Comparison of ENCODE assay signal across 8 cellular contexts in genomic region chr6:43516367-43516696, GRCh38. TPM values are rescaled to one million over a fixed set of nuclear protein-coding genes. Genes with fewer than 3 reads are reported as not detected.
DNase-seq lines count a peak whose midpoint lies in the region; ATAC-seq and TF ChIP-seq lines count a peak whose summit lies in the region.

No MANE protein-coding gene starts in this region.

- H3K27ac ChIP-seq in SJCRH30 (peak overlapping the region; percentile 81), left ventricle myocardium inferior (replicated peaks) (peak overlapping the region; percentile 93)

- no peaks in the 10 kb centered on the region for H3K27me3 Mint-ChIP-seq in activated CD4-positive, alpha-beta T cell treated with anti-CD3 and anti-CD28 coated beads for 36 hours

- intact Hi-C loops in left ventricle myocardium inferior (cut with micrococcal nuclease) = no loop called here
- intact Hi-C loops in activated CD4-positive, alpha-beta T cell treated with anti-CD3 and anti-CD28 coated beads for 36 hours (cut with DNase I, micrococcal nuclease) = loop anchor here (1.0 to 5.0 kb wide), 11 partner anchors 39 to 731 kb away; partner anchors contain the start of genes TJAP1 (in 2 of the 2), ABCC10 (in 1 of the 2), CNPY3 (in 1 of the 2) and HSP90AB1 (in 1 of the 2)

- H3K27me3 ChIP-seq in SJCRH30 = no peaks in the 10 kb centered on the region
- H3K27me3 ChIP-seq in left ventricle myocardium inferior (ENCODE audit: low read depth) = no peaks in the 10 kb centered on the region
- H3K27me3 ChIP-seq in skeletal muscle satellite cell (ENCODE audit: control insufficient read depth, insufficient read depth, low read length) = no peaks in the 10 kb centered on the region

- no peaks in the 10 kb centered on the region; the same call in 1 of the 2 replicates for H3K4me1 ChIP-seq in SJCRH30
- H3K4me1 ChIP-seq in left ventricle myocardium inferior = peaks cover 87% of the 10 kb centered on the region
- peaks cover 19% of the 10 kb centered on the region for H3K4me1 ChIP-seq in skeletal muscle satellite cell (ENCODE audit: control insufficient read depth, insufficient read depth, low read length)

- TF ChIP-seq CTCF in left ventricle myocardium inferior (IDR thresholded peaks at IDR 0.05; ENCODE audit: borderline replicate concordance) = no peak

- peaks cover 28% of the 10 kb centered on the region for H3K36me3 Mint-ChIP-seq in activated CD4-positive, alpha-beta T cell treated with anti-CD3 and anti-CD28 coated beads for 36 hours (ENCODE audit: low read depth)

- H3K4me3 ChIP-seq in SJCRH30 (peak overlapping the region; percentile 76), left ventricle myocardium inferior (peak overlapping the region; percentile 92), skeletal muscle satellite cell (ENCODE audit: low read length) (peak overlapping the region; percentile 86)

- ATAC-seq in GM18517 (IDR thresholded peaks at IDR 0.05; ENCODE audit: unreplicated experiment) (peak; percentile 4), GM18519 (IDR thresholded peaks at IDR 0.05; ENCODE audit: low FRiP score, unreplicated experiment) (no peak)
- no peak for ATAC-seq in activated CD4-positive, alpha-beta T cell treated with anti-CD3 and anti-CD28 coated beads for 36 hours

- peak overlapping the region; percentile 96 for H3K9ac ChIP-seq in skeletal muscle satellite cell (ENCODE audit: low read depth, low read length)

- no peak overlapping the region for H3K4me3 Mint-ChIP-seq in activated CD4-positive, alpha-beta T cell treated with anti-CD3 and anti-CD28 coated beads for 36 hours

- H3K36me3 ChIP-seq in SJCRH30 = peaks cover 24% of the 10 kb centered on the region
- H3K36me3 ChIP-seq in left ventricle myocardium inferior = peaks cover 64% of the 10 kb centered on the region
- H3K36me3 ChIP-seq in skeletal muscle satellite cell (ENCODE audit: insufficient read depth, low read length) = peaks cover 63% of the 10 kb centered on the region

- CTCF ChIA-PET in HEK293T (lab: Yijun Ruan, JAX) = interaction anchor here (1.2 to 1.3 kb wide), 2 partner anchors 9 to 10 kb away, joined by 3 read pairs; no protein-coding TSS in a partner anchor
- CTCF ChIA-PET in activated CD4-positive, alpha-beta T cell treated with anti-CD3 and anti-CD28 coated beads for 36 hours (lab: Charles Lee) = interaction anchor here (5.2 kb wide), 1 partner anchor 10 kb away, joined by 52 read pairs; no protein-coding TSS in a partner anchor

- DNase-seq in SJCRH30 (no peak), left ventricle myocardium inferior (no peak), HEK293T (ENCODE audit: extremely low spot score) (no peak), putamen (ENCODE audit: low spot score) (no peak)
- DNase-seq in activated CD4-positive, alpha-beta T cell treated with anti-CD3 and anti-CD28 coated beads for 36 hours = no peak

- no peak overlapping the region for H3K27ac Mint-ChIP-seq in activated CD4-positive, alpha-beta T cell treated with anti-CD3 and anti-CD28 coated beads for 36 hours

- POLR2A ChIA-PET in HEK293T (lab: Yijun Ruan, JAX) = interaction anchor here (0.9 to 2.3 kb wide), 11 partner anchors 8 to 270 kb away, joined by 3 to 13 read pairs (median 5); partner anchors contain the start of genes POLH, TJAP1 and XPO5
- POLR2A ChIA-PET in activated CD4-positive, alpha-beta T cell treated with anti-CD3 and anti-CD28 coated beads for 36 hours (lab: Charles Lee) = interaction anchor here (0.5 to 1.1 kb wide), 4 partner anchors 21 to 334 kb away, joined by 3 to 5 read pairs (median 4); partner anchors contain the start of gene CUL9

- H3K4me2 ChIP-seq in skeletal muscle satellite cell (ENCODE audit: low read length) = peak overlapping the region; percentile 99

- no peaks in the 10 kb centered on the region for H3K9me3 ChIP-seq in SJCRH30 (replicated peaks)
- H3K9me3 ChIP-seq in left ventricle myocardium inferior (replicated peaks) = no peaks in the 10 kb centered on the region
- no peaks in the 10 kb centered on the region for H3K9me3 ChIP-seq in skeletal muscle satellite cell (replicated peaks; ENCODE audit: low read length)

- H3K4me1 Mint-ChIP-seq in activated CD4-positive, alpha-beta T cell treated with anti-CD3 and anti-CD28 coated beads for 36 hours = peaks cover 32% of the 10 kb centered on the region

- no peaks in the 10 kb centered on the region for H3K9me3 Mint-ChIP-seq in activated CD4-positive, alpha-beta T cell treated with anti-CD3 and anti-CD28 coated beads for 36 hours (ENCODE audit: low read depth)

TF ChIP-seq in HEK293T, 16 proteins besides CTCF, POLR2A, EP300 and RAD21:
- TF ChIP-seq TARDBP (IDR thresholded peaks at IDR 0.05) = no peak
- TF ChIP-seq SP1 (IDR thresholded peaks at IDR 0.05) = no peak
- no peak for TF ChIP-seq FOXM1 (IDR thresholded peaks at IDR 0.05; ENCODE audit: borderline replicate concordance)
- TF ChIP-seq ARNT (IDR thresholded peaks at IDR 0.05) = no peak
- TF ChIP-seq FOXA1 (IDR thresholded peaks at IDR 0.05) = no peak
- TF ChIP-seq BHLHE40 (IDR thresholded peaks at IDR 0.05; ENCODE audit: borderline replicate concordance) = no peak
- TF ChIP-seq FOXK2 (IDR thresholded peaks at IDR 0.05) = no peak
- TF ChIP-seq NFRKB (IDR thresholded peaks at IDR 0.05) = no peak
- TF ChIP-seq PKNOX1 (IDR thresholded peaks at IDR 0.05) = no peak
- TF ChIP-seq ELF4 (IDR thresholded peaks at IDR 0.05) = no peak

RNA-seq across cellular contexts. Expression of gene YIPF3, which starts 0.4 kb away (rescaled TPM):
- 56.3 and 61.7 TPM in 2 replicates for total RNA-seq in SJCRH30 (2014; rRNA removed; shearing (Covaris generic))
- total RNA-seq in left ventricle myocardium inferior = 69.9 TPM
- 55.5 and 67.2 TPM in 2 replicates for total RNA-seq in skeletal muscle satellite cell (2012; rRNA removed)
- 10 to 100 TPM; 38.0 to 39.6 TPM for total RNA-seq in activated CD4-positive, alpha-beta T cell treated with anti-CD3 and anti-CD28 coated beads for 36 hours

RNA-seq across cellular contexts. Expression of gene POLR1C, which starts 0.6 kb away (rescaled TPM):
- 37.3 and 38.3 TPM in 2 replicates for total RNA-seq in SJCRH30 (2014; rRNA removed; shearing (Covaris generic))
- 14.7 TPM for total RNA-seq in left ventricle myocardium inferior
- 42.8 and 45.1 TPM in 2 replicates for total RNA-seq in skeletal muscle satellite cell (2012; rRNA removed)
- total RNA-seq in activated CD4-positive, alpha-beta T cell treated with anti-CD3 and anti-CD28 coated beads for 36 hours = 10 to 100 TPM; 43.4 to 52.9 TPM

RNA-seq across cellular contexts. Expression of gene LRRC73, which starts 6.2 kb away (rescaled TPM):
- total RNA-seq in SJCRH30 (2014; rRNA removed; shearing (Covaris generic)) = 0.14 TPM in 1 of 2 replicates, not detected in the other
- total RNA-seq in left ventricle myocardium inferior = 1.6 TPM
- under 0.01 and 1.1 TPM in 2 replicates for total RNA-seq in skeletal muscle satellite cell (2012; rRNA removed)
- total RNA-seq in activated CD4-positive, alpha-beta T cell treated with anti-CD3 and anti-CD28 coated beads for 36 hours = under 1 TPM; 0.18 to 0.19 TPM

RNA-seq across cellular contexts. Expression of gene TJAP1, which starts 39.0 kb away (rescaled TPM):
- 32.2 and 38.8 TPM in 2 replicates for total RNA-seq in SJCRH30 (2014; rRNA removed; shearing (Covaris generic))
- total RNA-seq in left ventricle myocardium inferior = 24.1 TPM
- 10.7 and 13.9 TPM in 2 replicates for total RNA-seq in skeletal muscle satellite cell (2012; rRNA removed)
- total RNA-seq in activated CD4-positive, alpha-beta T cell treated with anti-CD3 and anti-CD28 coated beads for 36 hours = 10 to 100 TPM; 35.6 to 37.2 TPM

RNA-seq across cellular contexts. Expression of gene XPO5, which starts 59.5 kb away (rescaled TPM):
- total RNA-seq in SJCRH30 (2014; rRNA removed; shearing (Covaris generic)) = 75.1 and 88.6 TPM in 2 replicates
- 20.3 TPM for total RNA-seq in left ventricle myocardium inferior
- 31.7 and 124 TPM in 2 replicates for total RNA-seq in skeletal muscle satellite cell (2012; rRNA removed)
- 100 to 1,000 TPM; 108 to 109 TPM for total RNA-seq in activated CD4-positive, alpha-beta T cell treated with anti-CD3 and anti-CD28 coated beads for 36 hours
